8 cellular contexts compared by ENCODE assay signal in the genomic region with DNA sequence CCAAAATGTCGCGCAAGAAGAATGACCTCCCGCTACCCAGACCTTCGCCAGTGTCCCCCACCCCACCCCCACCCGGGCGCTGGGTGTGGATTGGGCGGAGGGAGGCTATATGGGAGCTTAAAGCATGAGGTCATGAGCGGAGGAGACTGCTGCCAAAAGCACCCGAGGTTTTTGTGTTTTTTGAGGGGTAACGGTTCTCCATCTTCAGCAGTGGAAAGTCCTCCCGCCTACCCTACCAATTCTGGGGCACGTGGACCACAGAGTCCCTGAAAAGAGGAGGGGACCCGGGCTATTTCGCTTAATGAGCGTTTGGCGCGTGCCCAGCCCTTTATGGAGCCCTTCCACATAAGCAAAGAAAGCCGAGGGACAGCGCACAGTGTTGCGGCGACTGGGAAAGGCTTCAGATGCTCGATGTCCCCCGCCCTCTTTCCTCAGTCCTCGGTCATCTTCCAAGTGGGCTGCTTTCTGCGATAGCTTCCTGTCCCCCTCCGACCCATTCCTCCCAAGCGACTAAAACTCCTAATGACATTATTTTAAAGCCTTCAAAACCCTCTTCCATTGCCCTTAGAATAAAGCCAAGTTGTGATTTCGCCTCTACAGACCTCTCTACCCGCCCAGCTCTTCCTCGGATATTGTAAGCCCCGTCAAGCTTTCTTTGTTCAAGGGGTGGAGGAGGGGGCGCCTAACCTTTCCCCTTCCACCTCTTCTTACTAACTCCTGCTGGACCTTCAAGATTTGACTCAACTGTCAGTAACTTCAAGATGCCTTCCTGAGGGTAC. TPM values are rescaled to one million over a fixed set of nuclear protein-coding genes. Genes with fewer than 3 reads are reported as not detected.
DNase-seq lines count a peak whose midpoint lies in the region; ATAC-seq, FAIRE-seq and TF ChIP-seq lines count a peak whose summit lies in the region.

No MANE protein-coding gene starts in this region.

- H3K4me1 ChIP-seq in PC-9 (replicated peaks; ENCODE audit: insufficient read depth), result peaks cover 18% of the 10 kb centered on the region

- no peaks in the 10 kb centered on the region for H3K9me2 ChIP-seq in PC-9 (ENCODE audit: insufficient read depth)

- H3K4me3 ChIP-seq in PC-9, result peak overlapping the region; percentile 77; the same call in 1 of the 2 replicates

- H3K36me3 ChIP-seq in PC-9 (ENCODE audit: low read depth), result no peaks in the 10 kb centered on the region

- no peaks in the 10 kb centered on the region for H3K36me3 Mint-ChIP-seq in mesothelial cell of epicardium

- no peaks in the 10 kb centered on the region; the same call in 1 of the 2 replicates for H3K9me3 ChIP-seq in PC-9 (ENCODE audit: insufficient read depth, low read depth)

- peak overlapping the region; percentile 87 for H2AFZ ChIP-seq in PC-9

- H3K27me3 ChIP-seq in PC-9 (ENCODE audit: insufficient read depth, low read depth), result no peaks in the 10 kb centered on the region

- H3F3A ChIP-seq in PC-9 (ENCODE audit: insufficient read depth, low read depth), result peaks cover 6% of the 10 kb centered on the region; the same call in 1 of the 2 replicates

- CTCF ChIA-PET in PC-9 (lab: Charles Lee), result interaction anchor here (1.4 kb wide), 1 partner anchor 93 kb away, joined by 4 read pairs; no protein-coding TSS in a partner anchor

- H3K27ac Mint-ChIP-seq in mesothelial cell of epicardium, result peak overlapping the region; percentile 67

- peak overlapping the region; percentile 95 for H3K4me3 Mint-ChIP-seq in mesothelial cell of epicardium

- H4K20me1 ChIP-seq in PC-9 (ENCODE audit: insufficient read depth), result no peaks in the 10 kb centered on the region

- POLR2A ChIA-PET in PC-9 (lab: Charles Lee; ENCODE audit: unreplicated experiment), result interaction anchor here (0.7 kb wide), 1 partner anchor 354 kb away, joined by 16 read pairs; no protein-coding TSS in a partner anchor

- H3K27ac ChIP-seq in PC-9, result no peak overlapping the region

- peaks cover 25% of the 10 kb centered on the region for H3K79me2 ChIP-seq in PC-9 (ENCODE audit: low read depth)

- H3K9me3 Mint-ChIP-seq in mesothelial cell of epicardium, result no peaks in the 10 kb centered on the region

- TF ChIP-seq CTCF in PC-9 (conservative IDR thresholded peaks at IDR 0.05), result no peak
- TF ChIP-seq CTCF in mesothelial cell of epicardium (IDR thresholded peaks at IDR 0.05; ENCODE audit: unreplicated experiment), result no peak

- TSS peak; percentile 27 for BruUV-seq in PC-9 (replicated peaks; lab: Mats Ljungman, UMichigan)

- peak overlapping the region; percentile 83 for H3K4me2 ChIP-seq in PC-9

- H3K4me1 Mint-ChIP-seq in mesothelial cell of epicardium, result peaks cover 34% of the 10 kb centered on the region

- ATAC-seq in HG03378 (IDR thresholded peaks at IDR 0.05; ENCODE audit: unreplicated experiment) (no peak), HG02970 (IDR thresholded peaks at IDR 0.05; ENCODE audit: low FRiP score, unreplicated experiment) (no peak)

- no peak for FAIRE-seq in urothelium cell line (lab: Jason Lieb, UNC)

- no peaks in the 10 kb centered on the region for H3K27me3 Mint-ChIP-seq in mesothelial cell of epicardium (ENCODE audit: low read depth)

- peak; percentile 20 for DNase-seq in activated naive CD4-positive, alpha-beta T cell treated with anti-CD3 and anti-CD28 coated beads, Interleukin-2, amount 50 U/mL, for 16 hours
- no peak for DNase-seq in activated naive CD4-positive, alpha-beta T cell treated with Interleukin-2 at 50 U/mL for 16 hours
- peak in 1 of 2 experiments; percentile 35 for DNase-seq in PC-9
- DNase-seq in ecto neural progenitor cell (ENCODE audit: low spot score), result peak; percentile 74
- DNase-seq in mesothelial cell of epicardium (ENCODE audit: low spot score in 2 of 2, unreplicated experiment in 2 of 2), result peak in 1 of 2 experiments; percentile 71
- DNase-seq in urothelium cell line (ENCODE audit: low spot score), result peak; percentile 44

- intact Hi-C loops in PC-9 (cut with micrococcal nuclease; ENCODE audit: unreplicated experiment), result loop anchor here (2.0 to 5.0 kb wide), 4 partner anchors 78 to 237 kb away; partner anchors contain the start of gene MRPS10

RNA-seq across cellular contexts. Expression of gene TRERF1, which starts 2.1 kb away (rescaled TPM):
- total RNA-seq in PC-9 (2021) (12.3 and 14.5 TPM in 2 replicates), mesothelial cell of epicardium (18.6 to 20.3 TPM (median 19.8 TPM) in 3 replicates)
